ENCODE assay signal across 1 cellular context in genomic region chr9:136740971-136741884, GRCh38.
A peak's percentile ranks its signal among the peaks of the same experiment; 100 is the strongest.
TF ChIP-seq lines count a peak whose summit lies in the region.

No MANE protein-coding gene starts in this region.

TF ChIP-seq in HepG2, 621 proteins besides CTCF, POLR2A, EP300 and RAD21 (continued from another document and continues in another):
- TF ChIP-seq ZNF687 (CRISPR knock-in tag; IDR thresholded peaks at IDR 0.05) (peak; percentile 96), ZNF12 (CRISPR knock-in tag; IDR thresholded peaks at IDR 0.05) (no peak), THAP7 (CRISPR knock-in tag; IDR thresholded peaks at IDR 0.05) (peak; percentile 42; the same call in 1 of the 2 replicates), ATF1 (CRISPR knock-in tag; IDR thresholded peaks at IDR 0.05) (no peak), RXRB (CRISPR knock-in tag; IDR thresholded peaks at IDR 0.05; ENCODE audit: borderline replicate concordance) (peak; percentile 63; the same call in 1 of the 2 replicates), ZNF574 (CRISPR knock-in tag; IDR thresholded peaks at IDR 0.05) (peak; percentile 57), ZNF773 (CRISPR knock-in tag; IDR thresholded peaks at IDR 0.05; ENCODE audit: borderline replicate concordance) (no peak), SIX4 (CRISPR knock-in tag; IDR thresholded peaks at IDR 0.05) (no peak), FOXP4 (CRISPR knock-in tag; IDR thresholded peaks at IDR 0.05) (0 out of 2 replicates have a peak, but pooled peaks have one; percentile 16), YEATS4 (CRISPR knock-in tag; IDR thresholded peaks at IDR 0.05; ENCODE audit: borderline replicate concordance) (peak; percentile 42; the same call in 1 of the 2 replicates), CREB3 (CRISPR knock-in tag; IDR thresholded peaks at IDR 0.05) (no peak), MED1 (CRISPR knock-in tag; IDR thresholded peaks at IDR 0.05) (peak; percentile 71), RARA (CRISPR knock-in tag; IDR thresholded peaks at IDR 0.05) (peak; percentile 63), PPARG (CRISPR knock-in tag; conservative IDR thresholded peaks at IDR 0.05) (no peak), HNF4A (CRISPR knock-in tag; IDR thresholded peaks at IDR 0.05) (0 out of 2 replicates have a peak, but pooled peaks have one; percentile 7), GATAD2A (CRISPR knock-in tag; IDR thresholded peaks at IDR 0.05) (peak; percentile 77), TEAD3 (CRISPR knock-in tag; optimal IDR thresholded peaks at IDR 0.05; ENCODE audit: borderline replicate concordance) (peak; percentile 29), RFX5 (IDR thresholded peaks at IDR 0.05; ENCODE audit: low read depth, low read length) (no peak), TERF1 (CRISPR knock-in tag; IDR thresholded peaks at IDR 0.05) (0 out of 2 replicates have a peak, but pooled peaks have one; percentile 39), TFE3 (CRISPR knock-in tag; IDR thresholded peaks at IDR 0.05) (peak; percentile 86), ZSCAN25 (CRISPR knock-in tag; IDR thresholded peaks at IDR 0.05) (no peak), SOX13 (IDR thresholded peaks at IDR 0.05) (no peak), SOX13 (CRISPR knock-in tag; conservative IDR thresholded peaks at IDR 0.05 in 1 of 2, IDR thresholded peaks at IDR 0.05 in 1 of 2) (0 out of 4 replicates have a peak, but pooled peaks of 1 of the 2 experiments have one; percentile 20), PBX2 (CRISPR knock-in tag; IDR thresholded peaks at IDR 0.05) (no peak), FOXA3 (CRISPR knock-in tag; IDR thresholded peaks at IDR 0.05) (peak; percentile 63), ZNF598 (CRISPR knock-in tag; IDR thresholded peaks at IDR 0.05; ENCODE audit: borderline replicate concordance) (0 out of 2 replicates have a peak, but pooled peaks have one; percentile 38), ZNF883 (CRISPR knock-in tag; IDR thresholded peaks at IDR 0.05; ENCODE audit: not compliant biosample characterization) (peak; percentile 64), HNF4G (IDR thresholded peaks at IDR 0.05; ENCODE audit: borderline replicate concordance, low read depth, low read length) (no peak), HNF4G (CRISPR knock-in tag; IDR thresholded peaks at IDR 0.05; ENCODE audit: borderline replicate concordance, low read depth) (0 out of 2 replicates have a peak, but pooled peaks have one; percentile 41), PATZ1 (CRISPR knock-in tag; IDR thresholded peaks at IDR 0.05) (peak; percentile 82), CREM (IDR thresholded peaks at IDR 0.05) (no peak), CREM (CRISPR knock-in tag; IDR thresholded peaks at IDR 0.05) (no peak), ZNF362 (CRISPR knock-in tag; IDR thresholded peaks at IDR 0.05; ENCODE audit: borderline replicate concordance) (no peak), AHR (CRISPR knock-in tag; IDR thresholded peaks at IDR 0.05) (no peak), MNT (IDR thresholded peaks at IDR 0.05) (peak; percentile 69), ZFP41 (CRISPR knock-in tag; IDR thresholded peaks at IDR 0.05; ENCODE audit: borderline replicate concordance) (0 out of 2 replicates have a peak, but pooled peaks have one; percentile 51), TAF15 (IDR thresholded peaks at IDR 0.05; ENCODE audit: low read depth, low read length, poor library complexity, severe bottlenecking) (no peak), MAZ (IDR thresholded peaks at IDR 0.05; ENCODE audit: borderline replicate concordance, low read depth, low read length) (no peak), MAZ (CRISPR knock-in tag; IDR thresholded peaks at IDR 0.05; ENCODE audit: low read depth) (peak; percentile 78), SIX1 (CRISPR knock-in tag; IDR thresholded peaks at IDR 0.05; ENCODE audit: borderline replicate concordance) (no peak), ZNF33A (CRISPR knock-in tag; IDR thresholded peaks at IDR 0.05; ENCODE audit: borderline replicate concordance) (no peak), HNRNPH1 (optimal IDR thresholded peaks at IDR 0.05; ENCODE audit: low read depth, low read length) (no peak)
